ENCODE assay signal across 12 cellular contexts in genomic region chr6:28808383-28808782, GRCh38.
DNase-seq lines count a peak whose midpoint lies in the region; FAIRE-seq and TF ChIP-seq lines count a peak whose summit lies in the region.
"Had no signal": no experiment of that assay in that cellular context is flagged by ENCODE, and none has a peak within 500 bp of the region (broad histone marks: within the 10 kb centered on the region; RNA-seq: fewer than 3 reads in every experiment).

No MANE protein-coding gene starts in this region.

- no peaks in the 10 kb centered on the region for H3K79me2 ChIP-seq in DOHH2 (ENCODE audit: control insufficient read depth, low read length)
- no peaks in the 10 kb centered on the region for H3K79me2 ChIP-seq in KMS-11 (ENCODE audit: insufficient read depth, low read depth)
- no peaks in the 10 kb centered on the region for H3K79me2 ChIP-seq in astrocyte (ENCODE audit: insufficient read depth, low read length)

- no peak for TF ChIP-seq POLR2A in Peyer's patch (IDR thresholded peaks at IDR 0.05)

- TF ChIP-seq CTCF in DOHH2 (IDR thresholded peaks at IDR 0.05; ENCODE audit: low read depth, low read length, poor library complexity, severe bottlenecking) = no peak
- TF ChIP-seq CTCF in KMS-11 (conservative IDR thresholded peaks at IDR 0.05; ENCODE audit: low read depth, low read length) = no peak
- no peak for TF ChIP-seq CTCF in astrocyte (IDR thresholded peaks at IDR 0.05; ENCODE audit: insufficient read depth, low read depth, low read length)
- TF ChIP-seq CTCF in mesothelial cell of epicardium (IDR thresholded peaks at IDR 0.05; ENCODE audit: unreplicated experiment) = no peak
- no peak for TF ChIP-seq CTCF in Peyer's patch (IDR thresholded peaks at IDR 0.05)

- no peaks in the 10 kb centered on the region for H4K20me1 ChIP-seq in DOHH2 (ENCODE audit: control insufficient read depth, insufficient read depth, low read depth, low read length)
- H4K20me1 ChIP-seq in KMS-11 (ENCODE audit: insufficient read depth) = no peaks in the 10 kb centered on the region
- H4K20me1 ChIP-seq in astrocyte (ENCODE audit: insufficient read depth, low read length) = no peaks in the 10 kb centered on the region

- peaks cover 2% of the 10 kb centered on the region for H3K36me3 Mint-ChIP-seq in astrocyte (ENCODE audit: low read depth, unreplicated experiment)
- H3K36me3 Mint-ChIP-seq in mesothelial cell of epicardium = peaks cover 2% of the 10 kb centered on the region

- H3K4me1 ChIP-seq in DOHH2 (ENCODE audit: control insufficient read depth, low read length) (peaks cover 7% of the 10 kb centered on the region), KMS-11 (ENCODE audit: low read depth, poor library complexity, severe bottlenecking) (peaks cover 30% of the 10 kb centered on the region), astrocyte (ENCODE audit: insufficient read depth, low read length) (peaks cover 6% of the 10 kb centered on the region), Peyer's patch (no peaks in the 10 kb centered on the region)

- DNase-seq in astrocyte (ENCODE audit: low read depth) (no peak), mesothelial cell of epicardium (ENCODE audit: low spot score in 2 of 2, unreplicated experiment in 2 of 2) (no peak), Peyer's patch (no peak), ecto neural progenitor cell (ENCODE audit: low spot score) (no peak), mucosa of gallbladder (ENCODE audit: low spot score) (no peak), frontal cortex (ENCODE audit: low spot score in 2 of 2) (no peak)
- DNase-seq: activated naive CD4-positive, alpha-beta T cell treated with anti-CD3 and anti-CD28 coated beads, Interleukin-2, amount 50 U/mL, for 16 hours; heart right ventricle; NCI-H510A; stimulated activated CD4-positive, alpha-beta T cell treated with anti-CD3 and anti-CD28 coated beads, Interleukin-4, amount 100 ng/mL, for 4 hours had no signal

- peak overlapping the region; percentile 66 for H3K4me3 ChIP-seq in DOHH2 (ENCODE audit: low read length)
- no peak overlapping the region for H3K4me3 ChIP-seq in KMS-11 (IDR thresholded peaks at IDR 0.05; ENCODE audit: insufficient read depth, low read depth, low read length)
- peak overlapping the region; percentile 54 for H3K4me3 ChIP-seq in astrocyte (ENCODE audit: insufficient read depth, low read depth, low read length)
- H3K4me3 ChIP-seq in Peyer's patch = no peak overlapping the region
- H3K4me3 ChIP-seq: heart right ventricle had no signal

- H2AFZ ChIP-seq in KMS-11 (ENCODE audit: low read depth) (peak overlapping the region; percentile 60; the same call in 1 of the 2 replicates), astrocyte (ENCODE audit: low read depth, low read length) (no peak overlapping the region)

- H3K9me2 ChIP-seq in DOHH2 (replicated peaks; ENCODE audit: control insufficient read depth, low read length) = no peaks in the 10 kb centered on the region

- H3K27me3 ChIP-seq in DOHH2 (ENCODE audit: control insufficient read depth, low read length) (peaks cover 9% of the 10 kb centered on the region), KMS-11 (ENCODE audit: insufficient read depth, low read depth) (no peaks in the 10 kb centered on the region; the same call in 1 of the 2 replicates), astrocyte (ENCODE audit: insufficient read depth, low read length) (peaks cover 45% of the 10 kb centered on the region), Peyer's patch (peaks cover 0 to 28% of the 10 kb centered on the region in 2 donors)

- no peak overlapping the region for H3K27ac Mint-ChIP-seq in astrocyte (ENCODE audit: unreplicated experiment)
- no peak overlapping the region for H3K27ac Mint-ChIP-seq in mesothelial cell of epicardium

- H3K4me2 ChIP-seq in DOHH2 (ENCODE audit: low read length) (peak overlapping the region; percentile 57), KMS-11 (peak overlapping the region; percentile 41), astrocyte (ENCODE audit: low read length) (peak overlapping the region; percentile 85)

- H3K9me3 Mint-ChIP-seq in astrocyte (ENCODE audit: unreplicated experiment) = peaks cover 4% of the 10 kb centered on the region
- no peaks in the 10 kb centered on the region for H3K9me3 Mint-ChIP-seq in mesothelial cell of epicardium

- no peak overlapping the region for H3K27ac ChIP-seq in DOHH2 (ENCODE audit: low read depth, low read length)
- no peak overlapping the region for H3K27ac ChIP-seq in KMS-11
- H3K27ac ChIP-seq in astrocyte (ENCODE audit: low read depth, low read length) = no peak overlapping the region
- no peak overlapping the region for H3K27ac ChIP-seq in Peyer's patch
- H3K27ac ChIP-seq: heart right ventricle had no signal

- H3K27me3 Mint-ChIP-seq in astrocyte (ENCODE audit: low read depth, unreplicated experiment) = peaks cover 69% of the 10 kb centered on the region
- H3K27me3 Mint-ChIP-seq in mesothelial cell of epicardium (ENCODE audit: low read depth) = peaks cover 95% of the 10 kb centered on the region

- H3K9me3 ChIP-seq in DOHH2 (ENCODE audit: control insufficient read depth, insufficient read depth, low read length) (no peaks in the 10 kb centered on the region), astrocyte (ENCODE audit: insufficient read depth, low read depth, low read length) (no peaks in the 10 kb centered on the region), Peyer's patch (no peaks in the 10 kb centered on the region)

- FAIRE-seq in astrocyte (lab: Jason Lieb, UNC) (no peak), frontal cortex (lab: Jason Lieb, UNC) (no peak)

- H3K36me3 ChIP-seq in DOHH2 (ENCODE audit: control insufficient read depth, low read length) = no peaks in the 10 kb centered on the region
- no peaks in the 10 kb centered on the region for H3K36me3 ChIP-seq in KMS-11 (ENCODE audit: insufficient read depth)
- no peaks in the 10 kb centered on the region for H3K36me3 ChIP-seq in astrocyte (ENCODE audit: insufficient read depth, low read length)
- H3K36me3 ChIP-seq in Peyer's patch = no peaks in the 10 kb centered on the region
- H3K36me3 ChIP-seq: heart right ventricle had no signal

- H3K4me1 Mint-ChIP-seq in astrocyte (ENCODE audit: low read depth, unreplicated experiment) = peaks cover 3% of the 10 kb centered on the region
- peaks cover 6% of the 10 kb centered on the region for H3K4me1 Mint-ChIP-seq in mesothelial cell of epicardium

- no peak overlapping the region for H3K9ac ChIP-seq in KMS-11
- H3K9ac ChIP-seq in astrocyte (ENCODE audit: low read length) = no peak overlapping the region

- no peaks in the 10 kb centered on the region for H3F3A ChIP-seq in DOHH2 (ENCODE audit: control insufficient read depth, insufficient read depth)

- H3K4me3 Mint-ChIP-seq in astrocyte (ENCODE audit: unreplicated experiment) = peak overlapping the region; percentile 83
- H3K4me3 Mint-ChIP-seq in mesothelial cell of epicardium = peak overlapping the region; percentile 23

Comparison
In these comparisons a context has a peak if more than half of its experiments do, and no peak if none do; other contexts are left out.
1. H3K4me3 ChIP-seq: peak in DOHH2 (single experiment) and astrocyte (single experiment); none in KMS-11 (single experiment) and Peyer's patch (0 of 4).
2. Peak in every context shown above with its lines, with median percentiles within 50 percentile points of each other: H3K4me2 ChIP-seq.